ENCODE assay signal across 9 cellular contexts in the genomic region with DNA sequence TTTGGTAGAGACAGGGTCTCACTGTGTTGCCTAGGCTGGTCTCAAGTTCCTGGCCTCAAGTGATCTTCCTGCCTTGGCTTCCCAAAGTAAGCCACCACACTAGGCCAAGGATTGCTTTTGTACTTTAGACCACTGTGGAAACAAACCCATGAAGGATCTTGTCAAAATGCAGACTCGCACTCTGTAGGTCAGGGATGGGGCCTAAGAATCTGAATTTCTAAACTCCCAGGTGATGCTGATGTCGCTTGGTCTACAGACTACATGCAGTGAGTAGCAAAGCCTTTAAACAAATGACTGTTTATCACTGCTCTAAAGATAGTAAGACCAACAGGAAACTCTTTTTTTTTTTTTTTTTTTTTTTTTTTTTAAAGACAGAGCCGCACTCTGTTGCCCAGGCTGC. TPM values are rescaled to one million over a fixed set of nuclear protein-coding genes. Genes with fewer than 3 reads are reported as not detected.
A peak's percentile ranks its signal among the peaks of the same experiment; 100 is the strongest.
DNase-seq lines count a peak whose midpoint lies in the region; ATAC-seq and TF ChIP-seq lines count a peak whose summit lies in the region.
"Had no signal": no experiment of that assay in that cellular context is flagged by ENCODE, and none has a peak within 500 bp of the region (broad histone marks: within the 10 kb centered on the region; RNA-seq: fewer than 3 reads in every experiment).

No MANE protein-coding gene starts in this region.

- WGBS in body of pancreas, 2 donors, result 77 to 90% methylated on average over 3 of the region's 3 CpGs

- H3K27me3 ChIP-seq in body of pancreas, result no peaks in the 10 kb centered on the region

- intact Hi-C loops in OCI-LY7 (cut with micrococcal nuclease; ENCODE audit: unreplicated experiment), result loop anchor here (1.0 to 2.0 kb wide), 2 partner anchors 24 to 97 kb away; partner anchors contain the start of gene TESK2
- intact Hi-C loops in body of pancreas (cut with DNase I), result no loop called here

- POLR2A ChIA-PET in OCI-LY7 (lab: Charles Lee), result interaction anchor here (0.5 to 2.0 kb wide), 11 partner anchors 12 to 752 kb away, joined by 3 to 9 read pairs (median 3); no protein-coding TSS in a partner anchor

- H3K4me2 ChIP-seq in OCI-LY7 (ENCODE audit: low read length), result peak overlapping the region; percentile 77

- peaks cover 24% of the 10 kb centered on the region for H3K4me1 Mint-ChIP-seq in activated T-cell treated with anti-CD3 and anti-CD28 coated beads, Interleukin-2, amount 50 U/mL, for 24 hours (ENCODE audit: low read depth)

- TF ChIP-seq CTCF in OCI-LY7 (conservative IDR thresholded peaks at IDR 0.05; ENCODE audit: low read length) (no peak), body of pancreas (IDR thresholded peaks at IDR 0.05) (no peak)

- H3K4me3 ChIP-seq in OCI-LY7 (ENCODE audit: low read depth, low read length, poor library complexity, severe bottlenecking) (peak overlapping the region; percentile 56), skin epidermis (no peak overlapping the region), body of pancreas (no peak overlapping the region)

- no peaks in the 10 kb centered on the region for H3K79me2 ChIP-seq in OCI-LY7 (ENCODE audit: insufficient read depth, low read depth, low read length)

- no peaks in the 10 kb centered on the region for H3K9me3 Mint-ChIP-seq in activated T-cell treated with anti-CD3 and anti-CD28 coated beads, Interleukin-2, amount 50 U/mL, for 24 hours

- CTCF ChIA-PET in OCI-LY7 (lab: Charles Lee; ENCODE audit: unreplicated experiment), result interaction anchor here (0.5 to 0.6 kb wide), 2 partner anchors 54 to 118 kb away, joined by 3 read pairs; no protein-coding TSS in a partner anchor

- no peaks in the 10 kb centered on the region for H3K36me3 Mint-ChIP-seq in activated T-cell treated with anti-CD3 and anti-CD28 coated beads, Interleukin-2, amount 50 U/mL, for 24 hours (ENCODE audit: low read depth)

- no peaks in the 10 kb centered on the region for H4K20me1 ChIP-seq in OCI-LY7 (ENCODE audit: insufficient read depth, low read length)

- H3K4me1 ChIP-seq in OCI-LY7 (ENCODE audit: insufficient read depth, low read length, poor library complexity, severe bottlenecking) (peaks cover 51% of the 10 kb centered on the region), body of pancreas (no peaks in the 10 kb centered on the region)

- no peaks in the 10 kb centered on the region for H3K27me3 Mint-ChIP-seq in activated T-cell treated with anti-CD3 and anti-CD28 coated beads, Interleukin-2, amount 50 U/mL, for 24 hours

- DNase-seq in activated T-cell treated with anti-CD3 and anti-CD28 coated beads, Interleukin-2, amount 50 U/mL, for 24 hours, result no peak
- no peak for DNase-seq in activated T-cell treated with anti-CD3 and anti-CD28 coated beads, Interleukin-2, amount 50 U/mL, for 48 hours
- peak; percentile 90 for DNase-seq in OCI-LY7 (ENCODE audit: low spot score)
- DNase-seq in D341Med (ENCODE audit: low spot score), result no peak
- no peak for DNase-seq in body of pancreas
- DNase-seq: SHP77 had no signal

- H3K27ac Mint-ChIP-seq in activated T-cell treated with anti-CD3 and anti-CD28 coated beads, Interleukin-2, amount 50 U/mL, for 24 hours, result peak overlapping the region; percentile 87

- ATAC-seq in HG02798 (IDR thresholded peaks at IDR 0.05; ENCODE audit: poor library complexity, unreplicated experiment) (peak; percentile 77), SK-N-SH treated with all-trans-retinoic acid at 6 μM for 48 hours (no peak), body of pancreas (no peak)

- no peak for TF ChIP-seq POLR2A in body of pancreas (IDR thresholded peaks at IDR 0.05)

- H3K27ac ChIP-seq in OCI-LY7 (ENCODE audit: low read depth, low read length, poor library complexity, severe bottlenecking) (peak overlapping the region; percentile 91), skin epidermis (peak overlapping the region in 12 of 21 experiments; percentile 10 to 66 (median 44)), body of pancreas (peak overlapping the region in 1 of 4 donors; percentile 57)

- H3K9me2 ChIP-seq in OCI-LY7 (ENCODE audit: insufficient read depth, low read length), result no peaks in the 10 kb centered on the region

- no TSS peak for BruUV-seq in OCI-LY7 (replicated peaks; lab: Mats Ljungman, UMichigan)

- no peaks in the 10 kb centered on the region for H3K9me3 ChIP-seq in OCI-LY7 (ENCODE audit: low read length)
- H3K9me3 ChIP-seq in body of pancreas, result no peaks in the 10 kb centered on the region

- peak overlapping the region; percentile 31 for H3K4me3 Mint-ChIP-seq in activated T-cell treated with anti-CD3 and anti-CD28 coated beads, Interleukin-2, amount 50 U/mL, for 24 hours

- H2AFZ ChIP-seq in OCI-LY7 (ENCODE audit: low read length), result peak overlapping the region; percentile 71

- H3K36me3 ChIP-seq in OCI-LY7 (ENCODE audit: insufficient read depth, low read length) (no peaks in the 10 kb centered on the region), body of pancreas (replicated peaks in 1 of 2; ENCODE audit: insufficient read depth in 1 of 2, low read depth in 2 of 2) (no peaks in the 10 kb centered on the region)

TF ChIP-seq in SK-N-SH treated with all-trans-retinoic acid at 6 μM for 48 hours, 23 proteins besides CTCF, POLR2A, EP300 and RAD21:
- TF ChIP-seq GLIS3 (CRISPR knock-in tag; IDR thresholded peaks at IDR 0.05), result no peak
- TF ChIP-seq ARNTL (CRISPR knock-in tag; IDR thresholded peaks at IDR 0.05; ENCODE audit: borderline replicate concordance, low read depth), result no peak
- TF ChIP-seq ZNF70 (CRISPR knock-in tag; IDR thresholded peaks at IDR 0.05), result no peak
- TF ChIP-seq PPARA (CRISPR knock-in tag; IDR thresholded peaks at IDR 0.05; ENCODE audit: borderline replicate concordance), result no peak
- no peak for TF ChIP-seq RARB (CRISPR knock-in tag; IDR thresholded peaks at IDR 0.05)

RNA-seq across cellular contexts. Expression of gene MUTYH, which starts 54.1 kb away (rescaled TPM):
- 46.6 and 52.6 TPM in 2 replicates for total RNA-seq in OCI-LY7 (2014; rRNA removed; shearing (Covaris generic))
- total RNA-seq in OCI-LY7 (2022), result 69.7 and 70.1 TPM in 2 replicates
- total RNA-seq in body of pancreas, result 10 to 100 TPM; 19.7 to 21.8 TPM

RNA-seq across cellular contexts. Expression of gene TOE1, which starts 54.4 kb away (rescaled TPM):
- total RNA-seq in OCI-LY7 (2014; rRNA removed; shearing (Covaris generic)), result 23.7 and 30.2 TPM in 2 replicates
- total RNA-seq in OCI-LY7 (2022) (22.1 and 24.4 TPM in 2 replicates), body of pancreas (1 to 10 TPM; 2.0 to 2.3 TPM)

Comparison
In these comparisons a context has a peak if more than half of its experiments do, and no peak if none do; other contexts are left out.
1. RNA of gene TOE1, which starts 54.4 kb away (total RNA-seq): 22.1 to 30.2 TPM in OCI-LY7; 2.0 to 2.3 TPM in body of pancreas; every median in the first group is over 4 times any median in the second.